Comparison of ENCODE assay signal across 1 cellular context in genomic region chr20:23412026-23412425, GRCh38.
TF ChIP-seq lines count a peak whose summit lies in the region.

No MANE protein-coding gene starts in this region.

TF ChIP-seq in HepG2, 621 proteins besides CTCF, POLR2A, EP300 and RAD21 (continued from another document):
- TF ChIP-seq, protein P1, sequence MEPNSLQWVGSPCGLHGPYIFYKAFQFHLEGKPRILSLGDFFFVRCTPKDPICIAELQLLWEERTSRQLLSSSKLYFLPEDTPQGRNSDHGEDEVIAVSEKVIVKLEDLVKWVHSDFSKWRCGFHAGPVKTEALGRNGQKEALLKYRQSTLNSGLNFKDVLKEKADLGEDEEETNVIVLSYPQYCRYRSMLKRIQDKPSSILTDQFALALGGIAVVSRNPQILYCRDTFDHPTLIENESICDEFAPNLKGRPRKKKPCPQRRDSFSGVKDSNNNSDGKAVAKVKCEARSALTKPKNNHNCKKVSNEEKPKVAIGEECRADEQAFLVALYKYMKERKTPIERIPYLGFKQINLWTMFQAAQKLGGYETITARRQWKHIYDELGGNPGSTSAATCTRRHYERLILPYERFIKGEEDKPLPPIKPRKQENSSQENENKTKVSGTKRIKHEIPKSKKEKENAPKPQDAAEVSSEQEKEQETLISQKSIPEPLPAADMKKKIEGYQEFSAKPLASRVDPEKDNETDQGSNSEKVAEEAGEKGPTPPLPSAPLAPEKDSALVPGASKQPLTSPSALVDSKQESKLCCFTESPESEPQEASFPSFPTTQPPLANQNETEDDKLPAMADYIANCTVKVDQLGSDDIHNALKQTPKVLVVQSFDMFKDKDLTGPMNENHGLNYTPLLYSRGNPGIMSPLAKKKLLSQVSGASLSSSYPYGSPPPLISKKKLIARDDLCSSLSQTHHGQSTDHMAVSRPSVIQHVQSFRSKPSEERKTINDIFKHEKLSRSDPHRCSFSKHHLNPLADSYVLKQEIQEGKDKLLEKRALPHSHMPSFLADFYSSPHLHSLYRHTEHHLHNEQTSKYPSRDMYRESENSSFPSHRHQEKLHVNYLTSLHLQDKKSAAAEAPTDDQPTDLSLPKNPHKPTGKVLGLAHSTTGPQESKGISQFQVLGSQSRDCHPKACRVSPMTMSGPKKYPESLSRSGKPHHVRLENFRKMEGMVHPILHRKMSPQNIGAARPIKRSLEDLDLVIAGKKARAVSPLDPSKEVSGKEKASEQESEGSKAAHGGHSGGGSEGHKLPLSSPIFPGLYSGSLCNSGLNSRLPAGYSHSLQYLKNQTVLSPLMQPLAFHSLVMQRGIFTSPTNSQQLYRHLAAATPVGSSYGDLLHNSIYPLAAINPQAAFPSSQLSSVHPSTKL (CRISPR knock-in tag; IDR thresholded peaks at IDR 0.05), result peak; percentile 88
- TF ChIP-seq ATF4 (CRISPR knock-in tag; IDR thresholded peaks at IDR 0.05) (peak in 1 of 2 experiments; percentile 34; a peak in 1 of 4 replicates), TFDP2 (CRISPR knock-in tag; IDR thresholded peaks at IDR 0.05) (no peak), SAP130 (CRISPR knock-in tag; IDR thresholded peaks at IDR 0.05; ENCODE audit: low read depth) (peak; percentile 89), FOXP4 (CRISPR knock-in tag; IDR thresholded peaks at IDR 0.05) (peak; percentile 64; the same call in 1 of the 2 replicates), TGIF2 (CRISPR knock-in tag; IDR thresholded peaks at IDR 0.05) (peak; percentile 60; the same call in 1 of the 2 replicates), DPF2 (CRISPR knock-in tag; IDR thresholded peaks at IDR 0.05; ENCODE audit: borderline replicate concordance, low read depth) (0 out of 2 replicates have a peak, but pooled peaks have one; percentile 21), ZNF878 (CRISPR knock-in tag; IDR thresholded peaks at IDR 0.05) (no peak), PPARG (CRISPR knock-in tag; conservative IDR thresholded peaks at IDR 0.05) (0 out of 2 replicates have a peak, but pooled peaks have one; percentile 20), MAFF (IDR thresholded peaks at IDR 0.05; ENCODE audit: low read depth, low read length) (no peak), KDM6A (CRISPR knock-in tag; IDR thresholded peaks at IDR 0.05; ENCODE audit: low read depth) (no peak), TEAD3 (CRISPR knock-in tag; optimal IDR thresholded peaks at IDR 0.05; ENCODE audit: borderline replicate concordance) (peak; percentile 95), JUNB (CRISPR knock-in tag; IDR thresholded peaks at IDR 0.05; ENCODE audit: borderline replicate concordance) (no peak), HDAC2 (CRISPR knock-in tag; IDR thresholded peaks at IDR 0.05) (peak; percentile 69), BHLHE40 (IDR thresholded peaks at IDR 0.05; ENCODE audit: low read length) (no peak)
